23 cellular contexts compared by ENCODE assay signal in genomic region chr3:133440652-133441051, GRCh38. TPM values are rescaled to one million over a fixed set of nuclear protein-coding genes. Genes with fewer than 3 reads are reported as not detected.
"Had no signal": no experiment of that assay in that cellular context is flagged by ENCODE, and none has a peak within 500 bp of the region (broad histone marks: within the 10 kb centered on the region; RNA-seq: fewer than 3 reads in every experiment).

No MANE protein-coding gene starts in this region.

- H3K4me3 ChIP-seq: cardiac muscle cell, upper lobe of right lung had no signal

- H3K36me3 ChIP-seq: cardiac muscle cell, neutrophil, upper lobe of right lung had no signal

- FAIRE-seq: kidney had no signal

- H3K9me3 ChIP-seq: neutrophil, upper lobe of right lung had no signal

- H3K36me3 Mint-ChIP-seq: natural killer cell had no signal

- H3K4me1 ChIP-seq: upper lobe of right lung had no signal

- ATAC-seq: left lobe of liver, natural killer cell, T-helper 17 cell, upper lobe of right lung had no signal

- H3K27ac ChIP-seq: cardiac muscle cell, epithelial cell of prostate, upper lobe of right lung, VCaP had no signal

- H3K9me3 Mint-ChIP-seq: natural killer cell had no signal

- DNase-seq: activated CD4-positive, alpha-beta T cell treated with anti-CD3 and anti-CD28 coated beads, Interleukin-2, amount 50 U/mL, for 4 hours; activated CD4-positive, CD25-positive, alpha-beta regulatory T cell treated with anti-CD3 and anti-CD28 coated beads, Interleukin-2, amount 50 U/mL, for 72 hours; amniotic stem cell; foreskin melanocyte; kidney; natural killer cell; stimulated activated CD4-positive, alpha-beta T cell treated with anti-CD3 and anti-CD28 coated beads, Interleukin-12 subunit alpha, Interleukin-12 subunit beta, amount 100 ng/mL, for 4 hours; stimulated activated CD4-positive, alpha-beta T cell treated with anti-CD3 and anti-CD28 coated beads, Interleukin-1b, Interleukin-23, amount 100 ng/mL, for 48 hours; stimulated activated CD8-positive, alpha-beta memory T cell treated with anti-CD3 and anti-CD28 coated beads, Interleukin-4, amount 100 ng/mL, for 48 hours; stimulated activated naive CD4-positive, alpha-beta T cell; T-helper 17 cell; upper lobe of right lung had no signal

- H3K27me3 ChIP-seq: cardiac muscle cell, neutrophil, upper lobe of right lung had no signal

- H3K4me3 Mint-ChIP-seq: T-helper 17 cell had no signal

- H3K27me3 Mint-ChIP-seq: activated naive CD8-positive, alpha-beta T cell; memory B cell; T-helper 17 cell had no signal

RNA-seq across cellular contexts. Expression of gene BFSP2, which starts 40.8 kb away (rescaled TPM):
- total RNA-seq: cardiac muscle cell, dermis microvascular lymphatic vessel endothelial cell, fibroblast of lung, left lobe of liver, mucosa of gallbladder, natural killer cell, renal cortical epithelial cell, upper lobe of right lung had no signal
- polyA plus RNA-seq: cardiac muscle cell, fibroblast of lung had no signal
